ENCODE assay signal across 8 cellular contexts in genomic region chr10:31353574-31353973, GRCh38. TPM values are rescaled to one million over a fixed set of nuclear protein-coding genes. Genes with fewer than 3 reads are reported as not detected.
A peak's percentile ranks its signal among the peaks of the same experiment; 100 is the strongest.
DNase-seq lines count a peak whose midpoint lies in the region; ATAC-seq and TF ChIP-seq lines count a peak whose summit lies in the region.

No MANE protein-coding gene starts in this region.

- TF ChIP-seq POLR2A in esophagus squamous epithelium (IDR thresholded peaks at IDR 0.05) (no peak), prostate gland (IDR thresholded peaks at IDR 0.05) (no peak)

- peaks cover 0 to 36% (median 0%) of the 10 kb centered on the region in 3 donors for H3K4me1 ChIP-seq in esophagus squamous epithelium
- H3K4me1 ChIP-seq in prostate gland (replicated peaks): no peaks in the 10 kb centered on the region

- DNase-seq in AG20443 (ENCODE audit: low spot score) (peak; percentile 29), NCI-H524 treated with DMSO at 0.1 percent for 48 hours (lab: John Stamatoyannopoulos, UW) (peak; percentile 4), esophagus squamous epithelium (lab: John Stamatoyannopoulos, UW) (no peak), foreskin melanocyte (no peak), amygdala (lab: John Stamatoyannopoulos, UW) (no peak), prostate gland (ENCODE audit: low spot score) (no peak)

- intact Hi-C loops in esophagus squamous epithelium (cut with DNase I): no loop called here
- intact Hi-C loops in prostate gland (cut with DNase I): no loop called here

- H3K27ac ChIP-seq in esophagus squamous epithelium: peak overlapping the region in 3 of 4 donors; percentile 17 to 69 (median 62)
- H3K27ac ChIP-seq in prostate gland: no peak overlapping the region

- TF ChIP-seq CTCF in esophagus squamous epithelium (IDR thresholded peaks at IDR 0.05) (peak in 3 of 6 experiments; percentile 15 to 49 (median 38)), prostate gland (IDR thresholded peaks at IDR 0.05) (peak in 1 of 4 experiments; percentile 50)

- H3K27me3 ChIP-seq in esophagus squamous epithelium: no peaks in the 10 kb centered on the region
- no peaks in the 10 kb centered on the region for H3K27me3 ChIP-seq in prostate gland (replicated peaks; ENCODE audit: insufficient read depth)

- ATAC-seq in GM18508 (IDR thresholded peaks at IDR 0.05; ENCODE audit: insufficient read depth, unreplicated experiment) (peak; percentile 96), HG02840 (IDR thresholded peaks at IDR 0.05; ENCODE audit: low FRiP score, unreplicated experiment) (peak; percentile 78)

- no peak overlapping the region for H3K4me3 ChIP-seq in esophagus squamous epithelium
- H3K4me3 ChIP-seq in prostate gland: no peak overlapping the region

- H3K9me3 ChIP-seq in esophagus squamous epithelium: no peaks in the 10 kb centered on the region
- H3K9me3 ChIP-seq in prostate gland: no peaks in the 10 kb centered on the region

- no peaks in the 10 kb centered on the region for H3K36me3 ChIP-seq in esophagus squamous epithelium
- no peaks in the 10 kb centered on the region for H3K36me3 ChIP-seq in prostate gland

RNA-seq across cellular contexts. Expression of gene ZEB1, which starts 34.6 kb away (rescaled TPM):
- total RNA-seq in esophagus squamous epithelium: 10 to 100 TPM in 2 of 4 donors, 1 to 10 TPM in 2; 2.3 to 37.6 (median 11.6) TPM
- total RNA-seq in prostate gland: 10 to 100 TPM; 15.0 to 28.2 TPM

Comparison
In these comparisons a context has a peak if more than half of its experiments do, and no peak if none do; other contexts are left out.
1. DNase-seq: peak in AG20443 (single experiment) and NCI-H524 treated with DMSO at 0.1 percent for 48 hours (single experiment); none in esophagus squamous epithelium (single experiment), foreskin melanocyte (single experiment), amygdala (0 of 56) and prostate gland (single experiment).
2. H3K27ac ChIP-seq: peak in esophagus squamous epithelium (3 of 4); none in prostate gland (0 of 2).